In the genomic region with DNA sequence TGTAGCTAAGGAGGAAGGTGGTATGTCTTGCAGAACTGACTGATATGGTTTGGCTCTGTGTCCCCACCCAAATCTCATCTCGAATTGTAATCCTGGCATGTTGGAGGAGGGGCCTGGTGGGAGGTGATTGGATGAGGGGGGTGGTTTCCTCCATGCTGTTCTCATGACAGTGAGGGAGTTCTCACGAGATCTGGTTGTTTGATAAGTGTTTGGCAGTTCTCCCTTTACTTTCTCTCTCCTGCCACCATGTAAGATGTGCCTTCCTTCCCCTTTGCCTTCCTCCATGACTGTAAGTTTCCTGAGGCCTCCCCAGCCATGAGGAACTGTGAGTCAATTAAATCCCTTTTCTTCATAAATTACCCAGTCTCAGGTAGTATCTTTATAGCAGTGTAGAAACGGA, we compare ENCODE assay signal across 5 cellular contexts. TPM values are rescaled to one million over a fixed set of nuclear protein-coding genes. Genes with fewer than 3 reads are reported as not detected.
DNase-seq lines count a peak whose midpoint lies in the region; ATAC-seq, FAIRE-seq and TF ChIP-seq lines count a peak whose summit lies in the region.
"Not testable (repeated sequence)": the region's sequence is repeated elsewhere in the genome, so short reads cannot be mapped to it uniquely, and the experiment has no call there.
"Had no signal": no experiment of that assay in that cellular context is flagged by ENCODE, and none has a peak within 500 bp of the region (broad histone marks: within the 10 kb centered on the region; RNA-seq: fewer than 3 reads in every experiment).

No MANE protein-coding gene starts in this region.

- not testable (repeated sequence) for TF ChIP-seq RAD21 in HCT116 (IDR thresholded peaks at IDR 0.05; ENCODE audit: low read depth); K562 (CRISPR knock-in tag; conservative IDR thresholded peaks at IDR 0.05 in 1 of 2, IDR thresholded peaks at IDR 0.05 in 1 of 2); H1 (IDR thresholded peaks at IDR 0.05 in 1 of 2, conservative IDR thresholded peaks at IDR 0.05 in 1 of 2; ENCODE audit: low read depth in 2 of 2, low read length in 2 of 2)

- H3K9me3 ChIP-seq in HCT116 (ENCODE audit: control insufficient read depth in 1 of 2, insufficient read depth in 1 of 2, low read depth in 1 of 2, low read length in 2 of 2); K562 (replicated peaks; ENCODE audit: control insufficient read depth, insufficient read depth, low read depth, low read length); H1 (ENCODE audit: insufficient read depth in 2 of 2, low read depth in 1 of 2, low read length in 1 of 2): not testable (repeated sequence)

- H2BK120ac ChIP-seq in H1 (replicated peaks; ENCODE audit: low read depth, low read length): not testable (repeated sequence)

- H3K9me2 ChIP-seq in HCT116 (ENCODE audit: insufficient read depth): not testable (repeated sequence)

- not testable (repeated sequence) for H3K27ac ChIP-seq in HCT116 (ENCODE audit: low read depth, low read length); K562 (ENCODE audit: extremely low read depth, low read depth, low read length); H1 (ENCODE audit: low read depth, low read length)

- in situ Hi-C loops in K562 (cut with MboI): not testable (repeated sequence)

- H3K4me2 ChIP-seq in HCT116 (ENCODE audit: low read length); K562 (ENCODE audit: insufficient read depth, low read length); H1 (ENCODE audit: insufficient read depth in 1 of 2, low read depth in 2 of 2, low read length in 2 of 2): not testable (repeated sequence)

- H4K8ac ChIP-seq in H1 (ENCODE audit: extremely low read depth, insufficient read depth, low read length): not testable (repeated sequence)

- POLR2A ChIA-PET in HCT116 (lab: Charles Lee); K562 (lab: Yijun Ruan, JAX); H1 (lab: Charles Lee; ENCODE audit: partially characterized antibody): not testable (repeated sequence)

- not testable (repeated sequence) for H4K20me1 ChIP-seq in HCT116 (ENCODE audit: insufficient read depth); K562 (replicated peaks; ENCODE audit: control insufficient read depth, insufficient read depth, low read length); H1 (replicated peaks in 1 of 2; ENCODE audit: control insufficient read depth in 1 of 2, insufficient read depth in 2 of 2, low read length in 2 of 2)

- not testable (repeated sequence) for H3K18ac ChIP-seq in H1 (ENCODE audit: extremely low read depth, low read length)

- not testable (repeated sequence) for H3K79me2 ChIP-seq in HCT116 (ENCODE audit: insufficient read depth, low read length); K562 (ENCODE audit: control insufficient read depth, insufficient read depth, low read length); H1 (ENCODE audit: control insufficient read depth in 1 of 2, insufficient read depth in 2 of 2, low read length in 2 of 2)

- H4K5ac ChIP-seq in H1 (ENCODE audit: insufficient read length, low read depth, low read length): not testable (repeated sequence)

- not testable (repeated sequence) for H3K27me3 ChIP-seq in HCT116 (ENCODE audit: insufficient read depth, low read length); H1 (replicated peaks in 1 of 4; ENCODE audit: control insufficient read depth in 3 of 4, extremely low read depth in 1 of 4, insufficient read depth in 3 of 4, low read length in 3 of 4)
- H3K27me3 ChIP-seq in K562 (ENCODE audit: control insufficient read depth in 2 of 2, insufficient read depth in 2 of 2, low read length in 2 of 2): peaks cover 4 to 11% of the 10 kb centered on the region in 2 experiments; a peak in 3 of 5 replicates

- H3K4ac ChIP-seq in H1 (replicated peaks; ENCODE audit: insufficient read length, low read depth, low read length): not testable (repeated sequence)

- not testable (repeated sequence) for TF ChIP-seq EP300 in K562 (IDR thresholded peaks at IDR 0.05; ENCODE audit: low read length); H1 (IDR thresholded peaks at IDR 0.05; ENCODE audit: borderline replicate concordance in 1 of 2, low read depth in 2 of 2, low read length in 2 of 2)

- not testable (repeated sequence) for H4K91ac ChIP-seq in H1 (replicated peaks; ENCODE audit: insufficient read length, low read length)

- H2BK20ac ChIP-seq in H1 (ENCODE audit: low read length): not testable (repeated sequence)

- not testable (repeated sequence) for BruUV-seq in HCT116 (replicated peaks; lab: Mats Ljungman, UMichigan); K562 (replicated peaks; lab: Mats Ljungman, UMichigan)

- not testable (repeated sequence) for H3K14ac ChIP-seq in H1 (ENCODE audit: insufficient read length)

- H2AFZ ChIP-seq in HCT116 (ENCODE audit: low read depth, low read length, poor library complexity, severe bottlenecking): peak overlapping the region; percentile 58
- H2AFZ ChIP-seq in K562 (ENCODE audit: low read depth, low read length); H1 (ENCODE audit: low read length): not testable (repeated sequence)

- H3K36me3 ChIP-seq in HCT116 (ENCODE audit: control insufficient read depth in 1 of 2, insufficient read depth in 2 of 2, low read length in 2 of 2); K562 (ENCODE audit: control insufficient read depth, insufficient read depth, low read length); H1 (ENCODE audit: control insufficient read depth in 2 of 4, insufficient read depth in 4 of 4, low read length in 3 of 4): not testable (repeated sequence)

- not testable (repeated sequence) for FAIRE-seq in K562 (lab: Jason Lieb, UNC); H1 (lab: Jason Lieb, UNC)

- not testable (repeated sequence) for H3K9me1 ChIP-seq in K562 (ENCODE audit: control insufficient read depth, insufficient read depth, low read length)

- not testable (repeated sequence) for H2BK12ac ChIP-seq in H1 (ENCODE audit: low read depth, low read length)

- H2BK15ac ChIP-seq in H1 (ENCODE audit: low read length): not testable (repeated sequence)

- CTCF ChIA-PET in HCT116 (lab: Charles Lee); K562 (lab: Yijun Ruan, JAX; ENCODE audit: low intra/inter-chr PET ratio): not testable (repeated sequence)
- CTCF ChIA-PET in H1 (lab: Charles Lee; ENCODE audit: partially characterized antibody): interaction anchor here (1.1 kb wide), 1 partner anchor 9 kb away, joined by 3 read pairs; no protein-coding TSS in a partner anchor

- not testable (repeated sequence) for TF ChIP-seq CTCF in HCT116 (IDR thresholded peaks at IDR 0.05 in 2 of 3, conservative IDR thresholded peaks at IDR 0.05 in 1 of 3; ENCODE audit: borderline replicate concordance in 1 of 3, insufficient read depth in 1 of 3, low read depth in 2 of 3, low read length in 2 of 3); K562 (IDR thresholded peaks at IDR 0.05 in 2 of 3, conservative IDR thresholded peaks at IDR 0.05 in 1 of 3; ENCODE audit: insufficient read depth in 2 of 3, low read depth in 1 of 3, low read length in 3 of 3); H1 (IDR thresholded peaks at IDR 0.05; ENCODE audit: control extremely low read depth in 1 of 3, insufficient read depth in 1 of 3, low read depth in 1 of 3, low read length in 3 of 3)

- WGBS in K562 (ENCODE audit: insufficient coverage, low coverage, missing lambda C conversion rate): 0% methylated on average over 3 of the region's 3 CpGs
- 83% methylated on average over 3 of the region's 3 CpGs; no CpG with 5 or more reads in 1 of the 2 experiments for WGBS in H1 (ENCODE audit: extremely low coverage in 1 of 2, insufficient coverage in 1 of 2, insufficient read length in 1 of 2, insufficient replicate concordance in 2 of 2, low coverage in 1 of 2, low lambda C conversion rate in 2 of 2, missing lambda C conversion rate in 1 of 2), 2 experiments

- H3K9ac ChIP-seq in HCT116 (ENCODE audit: low read length); K562 (ENCODE audit: insufficient read depth in 1 of 2, low read depth in 2 of 2, low read length in 2 of 2); H1 (replicated peaks in 1 of 4; ENCODE audit: extremely low read depth in 1 of 4, low read depth in 3 of 4, low read length in 3 of 4): not testable (repeated sequence)

- intact Hi-C loops in HCT116 (cut with micrococcal nuclease); K562 (cut with micrococcal nuclease); cardiac septum (cut with DNase I): not testable (repeated sequence)

- H3K23ac ChIP-seq in H1 (ENCODE audit: insufficient read length): not testable (repeated sequence)

- not testable (repeated sequence) for H3K56ac ChIP-seq in H1 (replicated peaks; ENCODE audit: insufficient read length, low read depth, low read length)

- not testable (repeated sequence) for DNase-seq in HCT116 (ENCODE audit: low read depth, low spot score); K562 (ENCODE audit: extremely low read depth in 1 of 4, low spot score in 3 of 4); H1 (ENCODE audit: low read depth in 1 of 2, low spot score in 2 of 2)
- peak; percentile 38 for DNase-seq in cardiac septum (ENCODE audit: low spot score)

- H3K79me1 ChIP-seq in H1 (ENCODE audit: low read depth, low read length): not testable (repeated sequence)

- RAD21 ChIA-PET in HCT116 (lab: Charles Lee; ENCODE audit: low non-redundant PET in 1 of 2, low total read pairs in 2 of 2, uncharacterized antibody in 2 of 2, unreplicated experiment in 2 of 2): not testable (repeated sequence)

- not testable (repeated sequence) for H3K23me2 ChIP-seq in H1 (ENCODE audit: low read depth, low read length)

- H2AK5ac ChIP-seq in H1 (ENCODE audit: low read depth, low read length): not testable (repeated sequence)

- not testable (repeated sequence) for TF ChIP-seq POLR2A in HCT116 (IDR thresholded peaks at IDR 0.05; ENCODE audit: borderline replicate concordance, extremely low read depth, insufficient read depth, insufficient read length); K562 (conservative IDR thresholded peaks at IDR 0.05); H1 (IDR thresholded peaks at IDR 0.05; ENCODE audit: control extremely low read depth in 1 of 2, low read depth in 2 of 2, low read length in 2 of 2)

- H3K4me1 ChIP-seq in HCT116 (ENCODE audit: control insufficient read depth in 1 of 2, insufficient read depth in 2 of 2, low read length in 2 of 2); K562 (replicated peaks in 1 of 2; ENCODE audit: control insufficient read depth in 2 of 2, insufficient read depth in 2 of 2, low read length in 2 of 2); H1 (replicated peaks in 1 of 4; ENCODE audit: control insufficient read depth in 3 of 4, insufficient read depth in 4 of 4, low read length in 3 of 4): not testable (repeated sequence)

- not testable (repeated sequence) for H3K4me3 ChIP-seq in HCT116 (replicated peaks in 1 of 2; ENCODE audit: low read depth in 1 of 2, low read length in 2 of 2); K562; H1 (ENCODE audit: extremely low read depth in 1 of 4, insufficient read depth in 2 of 4, low read depth in 3 of 4, low read length in 4 of 4)

- H2BK5ac ChIP-seq in H1 (ENCODE audit: low read depth, low read length): not testable (repeated sequence)

- not testable (repeated sequence) for ATAC-seq in HCT116, K562

RNA-seq across cellular contexts. Expression of gene ACOT11, which starts 21.5 kb away (rescaled TPM):
- 31.1 TPM for total RNA-seq in HCT116 (2021; ENCODE audit: unreplicated experiment)
- polyA plus RNA-seq in HCT116 (2012): 17.3 and 18.7 TPM in 2 replicates
- total RNA-seq in K562 (2011; cell fraction: chromatin; rRNA removed; ENCODE audit: low replicate concordance): 1.0 and 3.3 TPM in 2 replicates
- total RNA-seq in K562 (2011; cell fraction: nucleolus; rRNA removed): 1.4 and 1.7 TPM in 2 replicates
- total RNA-seq in K562 (2011; cell fraction: nucleoplasm; rRNA removed): 0.73 and 1.7 TPM in 2 replicates
- total RNA-seq in K562 (2014; rRNA removed): 0.49 and 0.64 TPM in 2 replicates
- total RNA-seq in K562 (2014; rRNA removed; fragmentation: Illumina TruSeq; extraction: Trizol): 0.04 and 0.16 TPM in 2 replicates
- total RNA-seq in K562 (2015; rRNA removed; fragmentation: Illumina TruSeq; extraction: Trizol): 0.33 and 0.64 TPM in 2 replicates
- 0.89 and 1.2 TPM in 2 replicates for total RNA-seq in K562 (2021)
- polyA plus RNA-seq in K562 (2011; rRNA removed): 0.31 and 2.8 TPM in 2 replicates
- 0.63 and 1.6 TPM in 2 replicates for polyA plus RNA-seq in K562 (2011; cell fraction: cytosol; rRNA removed)
- 2.9 and 6.7 TPM in 2 replicates for polyA plus RNA-seq in K562 (2011; cell fraction: nucleus; rRNA removed)
- polyA plus RNA-seq in K562 (2012): 0.46 and 1.5 TPM in 2 replicates
- polyA plus RNA-seq in K562 (2014; fragmentation: Illumina TruSeq; extraction: Trizol): 0.42 and 0.91 TPM in 2 replicates
- polyA plus RNA-seq in K562 (2014; fragmentation: Nextera tagmentation; extraction: Ambion mirVana): not detected
- 0.71 and 0.78 TPM in 2 replicates for polyA plus RNA-seq in K562 (2014; rRNA removed)
- polyA minus RNA-seq in K562 (2011; rRNA and poly(A)+ RNA removed): 0.21 and 2.1 TPM in 2 replicates
- polyA minus RNA-seq in K562 (2011; cell fraction: cytosol; rRNA and poly(A)+ RNA removed): 1.2 TPM in 1 of 2 replicates, not detected in the other
- polyA minus RNA-seq in K562 (2011; cell fraction: nucleus; rRNA and poly(A)+ RNA removed): 0.40 and 5.1 TPM in 2 replicates
- total RNA-seq in H1 (2021; fragmentation: NEBNext Ultra II Directional; extraction: Animal tissue kit (Norgen Biotek cat#: 25700)): 3.5 and 3.8 TPM in 2 replicates
- polyA plus RNA-seq in H1 (2011; rRNA removed): 4.5 and 5.6 TPM in 2 replicates
- polyA plus RNA-seq in H1 (2011; cell fraction: cytosol; rRNA removed): 4.2 TPM
- polyA plus RNA-seq in H1 (2011; cell fraction: nucleus; rRNA removed): 9.9 TPM
- 2.9 to 4.1 TPM (median 3.4 TPM) in 4 replicates for polyA plus RNA-seq in H1 (2012, experiment 1 of 2)
- polyA plus RNA-seq in H1 (2012, experiment 2 of 2): 3.2 TPM
- polyA plus RNA-seq in H1 (2013, experiment 1 of 2): 2.8 TPM
- 2.5 TPM for polyA plus RNA-seq in H1 (2013, experiment 2 of 2)
- polyA minus RNA-seq in H1 (2011; rRNA and poly(A)+ RNA removed): 6.1 and 6.3 TPM in 2 replicates
- 1.8 TPM for polyA minus RNA-seq in H1 (2011; cell fraction: cytosol; rRNA and poly(A)+ RNA removed)
- polyA minus RNA-seq in H1 (2011; cell fraction: nucleus; rRNA and poly(A)+ RNA removed): 8.7 TPM
- 44.1 TPM for total RNA-seq in cardiac septum
- polyA plus RNA-seq: CD4-positive, alpha-beta memory T cell had no signal
